In genomic region chr14:101405171-101405883, GRCh38 we compare ENCODE assay signal across 1 cellular context.
TF ChIP-seq lines count a peak whose summit lies in the region.

No MANE protein-coding gene starts in this region.

TF ChIP-seq in IMR-90, 13 proteins besides CTCF, POLR2A, EP300 and RAD21 (continued from another document):
- TF ChIP-seq, protein P1, sequence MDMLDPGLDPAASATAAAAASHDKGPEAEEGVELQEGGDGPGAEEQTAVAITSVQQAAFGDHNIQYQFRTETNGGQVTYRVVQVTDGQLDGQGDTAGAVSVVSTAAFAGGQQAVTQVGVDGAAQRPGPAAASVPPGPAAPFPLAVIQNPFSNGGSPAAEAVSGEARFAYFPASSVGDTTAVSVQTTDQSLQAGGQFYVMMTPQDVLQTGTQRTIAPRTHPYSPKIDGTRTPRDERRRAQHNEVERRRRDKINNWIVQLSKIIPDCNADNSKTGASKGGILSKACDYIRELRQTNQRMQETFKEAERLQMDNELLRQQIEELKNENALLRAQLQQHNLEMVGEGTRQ (IDR thresholded peaks at IDR 0.05; ENCODE audit: low read depth, low read length): peak; percentile 75
- TF ChIP-seq CHD1 (IDR thresholded peaks at IDR 0.05; ENCODE audit: low read depth, low read length) (no peak), MAZ (IDR thresholded peaks at IDR 0.05; ENCODE audit: borderline replicate concordance, low read depth, low read length) (no peak), ELK1 (IDR thresholded peaks at IDR 0.05; ENCODE audit: borderline replicate concordance, low read depth, low read length) (no peak), MAFK (IDR thresholded peaks at IDR 0.05; ENCODE audit: low read depth, low read length) (no peak)
TF ChIP-seq in IMR-90: peak in this region for 3.
